16 cellular contexts compared by ENCODE assay signal in genomic region chr7:68306692-68307107, GRCh38.
A peak's percentile ranks its signal among the peaks of the same experiment; 100 is the strongest.
DNase-seq lines count a peak whose midpoint lies in the region; ATAC-seq, FAIRE-seq and TF ChIP-seq lines count a peak whose summit lies in the region.
"Had no signal": no experiment of that assay in that cellular context is flagged by ENCODE, and none has a peak within 500 bp of the region (broad histone marks: within the 10 kb centered on the region; RNA-seq: fewer than 3 reads in every experiment).

No MANE protein-coding gene starts in this region.

- H3K9ac ChIP-seq in H1 (replicated peaks in 1 of 4; ENCODE audit: extremely low read depth in 1 of 4, low read depth in 3 of 4, low read length in 3 of 4) (no peak overlapping the region), neural cell (ENCODE audit: low read length) (no peak overlapping the region)
- H3K9ac ChIP-seq: BLaER1 had no signal

- FAIRE-seq in H1 (lab: Jason Lieb, UNC) = no peak
- FAIRE-seq: HepG2, HTR-8/SVneo had no signal

- H4K20me1 ChIP-seq in H1 (replicated peaks in 1 of 2; ENCODE audit: control insufficient read depth in 1 of 2, insufficient read depth in 2 of 2, low read length in 2 of 2) = no peaks in the 10 kb centered on the region
- H4K20me1 ChIP-seq in neural cell (ENCODE audit: insufficient read depth) = no peaks in the 10 kb centered on the region
- H4K20me1 ChIP-seq: BLaER1 had no signal

- no peak overlapping the region for H4K5ac ChIP-seq in H1 (ENCODE audit: insufficient read length, low read depth, low read length)

- H3K18ac ChIP-seq in H1 (ENCODE audit: extremely low read depth, low read length) = no peak overlapping the region

- no peak for TF ChIP-seq RAD21 in H1 (IDR thresholded peaks at IDR 0.05 in 1 of 2, conservative IDR thresholded peaks at IDR 0.05 in 1 of 2; ENCODE audit: low read depth in 2 of 2, low read length in 2 of 2)
- no peak for TF ChIP-seq RAD21 in neural cell (conservative IDR thresholded peaks at IDR 0.05)

- TF ChIP-seq POLR2A in H1 (IDR thresholded peaks at IDR 0.05; ENCODE audit: control extremely low read depth in 1 of 2, low read depth in 2 of 2, low read length in 2 of 2) = no peak

- H3K27me3 ChIP-seq in MG63 (no peaks in the 10 kb centered on the region), H1 (replicated peaks in 1 of 4; ENCODE audit: control insufficient read depth in 3 of 4, extremely low read depth in 1 of 4, insufficient read depth in 3 of 4, low read length in 3 of 4) (no peaks in the 10 kb centered on the region), neural cell (ENCODE audit: insufficient read depth, low read depth, low read length) (no peaks in the 10 kb centered on the region)
- H3K27me3 ChIP-seq: BLaER1 had no signal

- H3K4ac ChIP-seq in H1 (replicated peaks; ENCODE audit: insufficient read length, low read depth, low read length) = no peak overlapping the region

- TF ChIP-seq EP300 in H1 (IDR thresholded peaks at IDR 0.05; ENCODE audit: borderline replicate concordance in 1 of 2, low read depth in 2 of 2, low read length in 2 of 2) (no peak), neural cell (conservative IDR thresholded peaks at IDR 0.05; ENCODE audit: poor library complexity, severe bottlenecking) (peak; percentile 99)

- H3K27ac ChIP-seq in H1 (ENCODE audit: low read depth, low read length) (no peak overlapping the region), neural cell (ENCODE audit: low read length) (peak overlapping the region; percentile 57)
- H3K27ac ChIP-seq: BLaER1 had no signal

- 88% methylated on average over 3 of the region's 3 CpGs; no CpG with 5 or more reads in 1 of the 2 experiments for WGBS in H1 (ENCODE audit: extremely low coverage in 1 of 2, insufficient coverage in 1 of 2, insufficient read length in 1 of 2, insufficient replicate concordance in 2 of 2, low coverage in 1 of 2, low lambda C conversion rate in 2 of 2, missing lambda C conversion rate in 1 of 2), 2 experiments

- DNase-seq in MG63 (peak; percentile 19), H1 (ENCODE audit: low read depth in 1 of 2, low spot score in 2 of 2) (no peak), 8988T (no peak), GM10266 (ENCODE audit: extremely low spot score) (no peak)
- no peak for DNase-seq in effector CD4-positive, alpha-beta T cell
- DNase-seq: AML-193; Caco-2; CD8-positive, alpha-beta memory T cell; GF-D8; HCEC 1CT; HFFc6 had no signal

- H3K14ac ChIP-seq in H1 (ENCODE audit: insufficient read length) = no peak overlapping the region

- H3F3A ChIP-seq in neural cell (ENCODE audit: insufficient read depth, low read length, poor library complexity, severe bottlenecking) = peaks cover 3% of the 10 kb centered on the region

- CTCF ChIA-PET in H1 (lab: Charles Lee; ENCODE audit: partially characterized antibody) = interaction anchor here (0.6 to 1.7 kb wide), 5 partner anchors 9 to 243 kb away, joined by 3 to 4 read pairs (median 3); no protein-coding TSS in a partner anchor

- H3K4me3 ChIP-seq in MG63 (no peak overlapping the region), H1 (ENCODE audit: extremely low read depth in 1 of 4, insufficient read depth in 2 of 4, low read depth in 3 of 4, low read length in 4 of 4) (no peak overlapping the region), neural cell (ENCODE audit: low read length) (peak overlapping the region; percentile 23)
- H3K4me3 ChIP-seq: BLaER1 had no signal

- ATAC-seq in HG02642 (IDR thresholded peaks at IDR 0.05; ENCODE audit: poor library complexity, unreplicated experiment) = no peak
- ATAC-seq: HepG2 had no signal

- no peak overlapping the region for H4K91ac ChIP-seq in H1 (replicated peaks; ENCODE audit: insufficient read length, low read length)

- no peak overlapping the region for H2BK20ac ChIP-seq in H1 (ENCODE audit: low read length)

- no peaks in the 10 kb centered on the region for H3K9me2 ChIP-seq in neural cell (ENCODE audit: insufficient read depth, low read length)

- H2AFZ ChIP-seq in H1 (ENCODE audit: low read length) (0 out of 2 replicates have a peak overlapping the region, but pooled peaks have one; percentile 34), neural cell (ENCODE audit: low read depth, low read length) (no peak overlapping the region)

- no peaks in the 10 kb centered on the region for H3K23me2 ChIP-seq in H1 (ENCODE audit: low read depth, low read length)

- H2AK5ac ChIP-seq in H1 (ENCODE audit: low read depth, low read length) = no peak overlapping the region

- no peaks in the 10 kb centered on the region for H3K79me2 ChIP-seq in H1 (ENCODE audit: control insufficient read depth in 1 of 2, insufficient read depth in 2 of 2, low read length in 2 of 2)
- H3K79me2 ChIP-seq in neural cell (replicated peaks; ENCODE audit: insufficient read depth, low read length) = no peaks in the 10 kb centered on the region

- H2BK120ac ChIP-seq in H1 (replicated peaks; ENCODE audit: low read depth, low read length) = no peak overlapping the region

- no peak overlapping the region for H2BK5ac ChIP-seq in H1 (ENCODE audit: low read depth, low read length)

- POLR2A ChIA-PET in H1 (lab: Charles Lee; ENCODE audit: partially characterized antibody) = no interaction called here

- H3K4me1 ChIP-seq in H1 (replicated peaks in 1 of 4; ENCODE audit: control insufficient read depth in 3 of 4, insufficient read depth in 4 of 4, low read length in 3 of 4) = no peaks in the 10 kb centered on the region
- H3K4me1 ChIP-seq: BLaER1, Caco-2 had no signal

- H2BK15ac ChIP-seq in H1 (ENCODE audit: low read length) = no peak overlapping the region

- H3K56ac ChIP-seq in H1 (replicated peaks; ENCODE audit: insufficient read length, low read depth, low read length) = no peak overlapping the region

- H4K8ac ChIP-seq in H1 (ENCODE audit: extremely low read depth, insufficient read depth, low read length) = no peak overlapping the region

- no peak overlapping the region for H3K4me2 ChIP-seq in H1 (ENCODE audit: insufficient read depth in 1 of 2, low read depth in 2 of 2, low read length in 2 of 2)
- peak overlapping the region; percentile 53 for H3K4me2 ChIP-seq in neural cell (ENCODE audit: low read length)
- H3K4me2 ChIP-seq: BLaER1 had no signal

- no peaks in the 10 kb centered on the region for H3K36me3 ChIP-seq in MG63
- H3K36me3 ChIP-seq in H1 (ENCODE audit: control insufficient read depth in 2 of 4, insufficient read depth in 4 of 4, low read length in 3 of 4) = no peaks in the 10 kb centered on the region
- H3K36me3 ChIP-seq in neural cell (ENCODE audit: insufficient read depth, low read length) = no peaks in the 10 kb centered on the region
- H3K36me3 ChIP-seq: BLaER1 had no signal

- no peak for TF ChIP-seq CTCF in H1 (IDR thresholded peaks at IDR 0.05; ENCODE audit: control extremely low read depth in 1 of 3, insufficient read depth in 1 of 3, low read depth in 1 of 3, low read length in 3 of 3)
- no peak for TF ChIP-seq CTCF in neural cell (IDR thresholded peaks at IDR 0.05; ENCODE audit: poor library complexity, severe bottlenecking)
- no peak for TF ChIP-seq CTCF in GM10266 (IDR thresholded peaks at IDR 0.05; ENCODE audit: control insufficient read depth, insufficient read depth, low read depth, missing control alignments)

- H3K79me1 ChIP-seq in H1 (ENCODE audit: low read depth, low read length) = no peaks in the 10 kb centered on the region

- H3K9me3 ChIP-seq in MG63 = no peaks in the 10 kb centered on the region
- no peaks in the 10 kb centered on the region for H3K9me3 ChIP-seq in H1 (ENCODE audit: insufficient read depth in 2 of 2, low read depth in 1 of 2, low read length in 1 of 2)
- H3K9me3 ChIP-seq in neural cell (ENCODE audit: low read length) = no peaks in the 10 kb centered on the region
- H3K9me3 ChIP-seq: Caco-2 had no signal

- H3K23ac ChIP-seq in H1 (ENCODE audit: insufficient read length) = no peak overlapping the region

- H2BK12ac ChIP-seq in H1 (ENCODE audit: low read depth, low read length) = no peak overlapping the region

TF ChIP-seq in H1, 55 proteins besides CTCF, POLR2A, EP300 and RAD21 (continues in another document):
- TF ChIP-seq POU5F1 (IDR thresholded peaks at IDR 0.05; ENCODE audit: low read depth, low read length) (no peak), KDM5A (IDR thresholded peaks at IDR 0.05; ENCODE audit: low read length) (no peak), NANOG (IDR thresholded peaks at IDR 0.05; ENCODE audit: insufficient read depth, low read depth, low read length, poor library complexity, severe bottlenecking) (no peak), BACH1 (IDR thresholded peaks at IDR 0.05; ENCODE audit: low read length) (no peak), CHD2 (IDR thresholded peaks at IDR 0.05; ENCODE audit: low read length) (no peak), NRF1 (IDR thresholded peaks at IDR 0.05; ENCODE audit: low read depth, low read length) (no peak), RFX5 (IDR thresholded peaks at IDR 0.05; ENCODE audit: borderline replicate concordance, low read depth, low read length) (no peak), TBP (IDR thresholded peaks at IDR 0.05; ENCODE audit: low read depth, low read length) (no peak)
- TF ChIP-seq, protein P1, sequence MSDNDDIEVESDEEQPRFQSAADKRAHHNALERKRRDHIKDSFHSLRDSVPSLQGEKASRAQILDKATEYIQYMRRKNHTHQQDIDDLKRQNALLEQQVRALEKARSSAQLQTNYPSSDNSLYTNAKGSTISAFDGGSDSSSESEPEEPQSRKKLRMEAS (IDR thresholded peaks at IDR 0.05) = no peak

TF ChIP-seq in neural cell, 6 proteins besides CTCF, POLR2A, EP300 and RAD21 (continues in another document):
- TF ChIP-seq POLR2AphosphoS5 (IDR thresholded peaks at IDR 0.05) = peak; percentile 96
- peak; percentile 36 for TF ChIP-seq SMC3 (conservative IDR thresholded peaks at IDR 0.05; ENCODE audit: poor library complexity)
